19 cellular contexts compared by ENCODE assay signal in genomic region chr6:111237757-111238260, GRCh38.
"Had no signal": no experiment of that assay in that cellular context is flagged by ENCODE, and none has a peak within 500 bp of the region (broad histone marks: within the 10 kb centered on the region; RNA-seq: fewer than 3 reads in every experiment).

No MANE protein-coding gene starts in this region.

- H3K9me3 Mint-ChIP-seq: central memory CD8-positive, alpha-beta T cell; natural killer cell treated with Interleukin-12 subunit alpha and Interleukin-12 subunit beta and Interleukin-15 and Interleukin-18, amount 100 ng/mL, for 72 hours; stimulated activated naive B cell treated with anti-CD40 and anti-IgM and Interleukin-4, amounts not matched to agents 10 μg/mL and 1 μg/mL and 100 μg/mL, for 72 hours; T-helper 1 cell treated with Interleukin-12 subunit alpha and Interleukin-12 subunit beta and Interleukin-4 antibody, amounts not matched to agents 30 μg/mL and 1 μg/mL, for 36 hours had no signal

- H3K27me3 Mint-ChIP-seq: activated naive CD8-positive, alpha-beta T cell treated with anti-CD3 and anti-CD28 coated beads for 36 hours had no signal

- H3K27ac Mint-ChIP-seq: activated naive CD8-positive, alpha-beta T cell treated with anti-CD3 and anti-CD28 coated beads for 36 hours; endodermal cell; natural killer cell treated with Interleukin-12 subunit alpha and Interleukin-12 subunit beta and Interleukin-15 and Interleukin-18, amount 100 ng/mL, for 72 hours; stimulated activated naive B cell treated with anti-CD40 and anti-IgM and Interleukin-4, amounts not matched to agents 10 μg/mL and 1 μg/mL and 100 μg/mL, for 72 hours; T-helper 1 cell treated with Interleukin-12 subunit alpha and Interleukin-12 subunit beta and Interleukin-4 antibody, amounts not matched to agents 30 μg/mL and 1 μg/mL, for 36 hours had no signal

- H3K4me1 Mint-ChIP-seq: activated naive CD8-positive, alpha-beta T cell treated with anti-CD3 and anti-CD28 coated beads for 36 hours; central memory CD8-positive, alpha-beta T cell had no signal

- H3K4me3 Mint-ChIP-seq: activated naive CD8-positive, alpha-beta T cell treated with anti-CD3 and anti-CD28 coated beads for 36 hours; central memory CD8-positive, alpha-beta T cell; endodermal cell; natural killer cell treated with Interleukin-12 subunit alpha and Interleukin-12 subunit beta and Interleukin-15 and Interleukin-18, amount 100 ng/mL, for 72 hours; stimulated activated naive B cell treated with anti-CD40 and anti-IgM and Interleukin-4, amounts not matched to agents 10 μg/mL and 1 μg/mL and 100 μg/mL, for 72 hours; T-helper 1 cell treated with Interleukin-12 subunit alpha and Interleukin-12 subunit beta and Interleukin-4 antibody, amounts not matched to agents 30 μg/mL and 1 μg/mL, for 36 hours had no signal

- H3K27ac ChIP-seq: brain microvascular endothelial cell, colonic mucosa, neutrophil, spleen, thoracic aorta, upper lobe of left lung, VCaP had no signal

- DNase-seq: activated CD4-positive, alpha-beta T cell treated with anti-CD3 and anti-CD28 coated beads, Interleukin-2, amount 50 U/mL, for 4 hours; activated CD4-positive, CD25-positive, alpha-beta regulatory T cell treated with anti-CD3 and anti-CD28 coated beads, Interleukin-2, amount 50 U/mL, for 72 hours; activated gamma-delta T cell; activated naive CD8-positive, alpha-beta T cell treated with anti-CD3 and anti-CD28 coated beads for 36 hours; anterior cingulate cortex; colonic mucosa; endodermal cell; head of caudate nucleus; spleen; stimulated activated naive B cell treated with anti-CD40 and anti-IgM and Interleukin-4, amounts not matched to agents 10 μg/mL and 1 μg/mL and 100 μg/mL, for 72 hours had no signal

- H3K36me3 Mint-ChIP-seq: natural killer cell treated with Interleukin-12 subunit alpha and Interleukin-12 subunit beta and Interleukin-15 and Interleukin-18, amount 100 ng/mL, for 72 hours; stimulated activated naive B cell treated with anti-CD40 and anti-IgM and Interleukin-4, amounts not matched to agents 10 μg/mL and 1 μg/mL and 100 μg/mL, for 72 hours had no signal

- ATAC-seq: left lobe of liver; natural killer cell treated with Interleukin-12 subunit alpha and Interleukin-12 subunit beta and Interleukin-15 and Interleukin-18, amount 100 ng/mL, for 72 hours; stimulated activated naive B cell treated with anti-CD40 and anti-IgM and Interleukin-4, amounts not matched to agents 10 μg/mL and 1 μg/mL and 100 μg/mL, for 72 hours had no signal
